In the genomic region with DNA sequence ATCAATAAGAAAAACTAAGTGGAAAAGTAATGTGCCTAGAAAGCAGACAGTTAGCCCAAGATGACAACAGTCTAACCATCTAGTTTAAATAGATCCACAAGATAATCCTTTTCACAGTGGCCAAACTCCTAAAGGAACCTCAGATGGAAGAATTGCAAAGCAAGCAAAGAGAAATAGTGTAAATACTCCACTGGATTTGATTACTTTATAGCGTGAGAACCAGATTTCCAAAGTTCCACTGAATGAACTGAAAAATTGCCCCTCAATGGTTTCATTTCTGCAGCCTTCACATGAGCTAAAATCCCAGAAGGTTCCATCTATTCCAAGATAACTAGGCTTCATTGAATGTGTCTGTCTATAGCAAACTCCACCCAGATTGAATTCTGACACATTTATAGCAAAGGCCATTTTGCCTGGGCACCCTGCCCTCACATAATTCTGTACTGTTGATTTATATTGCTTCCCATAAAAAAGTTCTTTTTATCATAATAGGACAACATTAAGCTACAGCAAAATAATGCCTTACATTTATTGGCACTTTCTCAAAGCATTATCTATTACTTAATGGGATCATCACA, we compare ENCODE assay signal across 23 cellular contexts.
A peak's percentile ranks its signal among the peaks of the same experiment; 100 is the strongest.
DNase-seq lines count a peak whose midpoint lies in the region; ATAC-seq and TF ChIP-seq lines count a peak whose summit lies in the region.
"Had no signal": no experiment of that assay in that cellular context is flagged by ENCODE, and none has a peak within 500 bp of the region (broad histone marks: within the 10 kb centered on the region; RNA-seq: fewer than 3 reads in every experiment).

No MANE protein-coding gene starts in this region.

- peaks cover 1% of the 10 kb centered on the region; the same call in 1 of the 2 replicates for H3K9me1 ChIP-seq in IMR-90 (ENCODE audit: insufficient read depth, low read length)

- no peak for TF ChIP-seq RAD21 in IMR-90 (IDR thresholded peaks at IDR 0.05; ENCODE audit: low read length)

- H3K23ac ChIP-seq in IMR-90 (ENCODE audit: low read depth, low read length) (no peak overlapping the region), mesenchymal stem cell (ENCODE audit: low read length in 2 of 2) (no peak overlapping the region)

- H3K4ac ChIP-seq in IMR-90 (ENCODE audit: low read depth, low read length) (no peak overlapping the region), mesenchymal stem cell (ENCODE audit: low read depth in 1 of 2, low read length in 2 of 2) (no peak overlapping the region)

- H3K27ac ChIP-seq in IMR-90 (ENCODE audit: insufficient read depth, low read length) (no peak overlapping the region), colonic mucosa (no peak overlapping the region), mesenchymal stem cell (ENCODE audit: low read length, poor library complexity, severe bottlenecking) (no peak overlapping the region), transverse colon (peak overlapping the region in 3 of 4 donors; percentile 3 to 42 (median 27)), left ventricle myocardium inferior (replicated peaks) (no peak overlapping the region)
- H3K27ac ChIP-seq: GM23248 had no signal

- H2AK5ac ChIP-seq in IMR-90 (ENCODE audit: low read depth, low read length) (no peak overlapping the region), mesenchymal stem cell (ENCODE audit: low read length, severe bottlenecking) (no peak overlapping the region)

- no peak overlapping the region for H2BK12ac ChIP-seq in mesenchymal stem cell (ENCODE audit: low read length in 2 of 2)

- no peak overlapping the region for H2BK15ac ChIP-seq in IMR-90 (ENCODE audit: low read depth, low read length)
- no peak overlapping the region for H2BK15ac ChIP-seq in mesenchymal stem cell (ENCODE audit: low read depth, poor library complexity, severe bottlenecking)

- H3K27me3 ChIP-seq in IMR-90 (ENCODE audit: control insufficient read depth, insufficient read depth, low read length) (no peaks in the 10 kb centered on the region), colonic mucosa (no peaks in the 10 kb centered on the region), mesenchymal stem cell (ENCODE audit: control insufficient read depth in 1 of 2, insufficient read depth in 1 of 2, low read length in 2 of 2) (no peaks in the 10 kb centered on the region), transverse colon (no peaks in the 10 kb centered on the region), left ventricle myocardium inferior (ENCODE audit: low read depth) (no peaks in the 10 kb centered on the region)

- CTCF ChIA-PET in IMR-90 (lab: Yijun Ruan, JAX) = interaction anchor here (0.6 kb wide), 1 partner anchor 197 kb away, joined by 6 read pairs; no protein-coding TSS in a partner anchor

- no peak overlapping the region for H2AFZ ChIP-seq in IMR-90 (replicated peaks; ENCODE audit: low read length, poor library complexity)
- H2AFZ ChIP-seq in mesenchymal stem cell (ENCODE audit: low read depth, low read length) = no peak overlapping the region
- H2AFZ ChIP-seq: GM23248 had no signal

- DNase-seq in IMR-90 (peak; percentile 46), colonic mucosa (peak; percentile 69), mesenchymal stem cell (peak; percentile 41), transverse colon (peak; percentile 61), Kasumi-1 (lab: John Stamatoyannopoulos, UW) (no peak), AG08396 (ENCODE audit: low spot score) (no peak), left ventricle myocardium inferior (no peak)
- DNase-seq: CD8-positive, alpha-beta memory T cell; DMS 273 treated with DMSO at 0.1 percent for 48 hours; DMS79; GF-D8; GM23248; H7; NCI-H1092 treated with DMSO at 0.1 percent for 48 hours; NCI-H1436; NCI-H187; NCI-H2171 treated with DMSO at 0.1 percent for 48 hours; NCI-H345; NCI-H510A treated with DMSO at 0.1 percent for 48 hours; NK-92 treated with Interleukin-12 subunit alpha and Interleukin-12 subunit beta, amount 100 ng/mL, for 24 hours; PC-3; SK-N-SH; SW 1271 had no signal

- BruUV-seq in IMR-90 (replicated peaks; lab: Mats Ljungman, UMichigan) = no TSS peak

- H3K9me3 ChIP-seq in IMR-90 (ENCODE audit: control insufficient read depth, insufficient read depth, low read length) = no peaks in the 10 kb centered on the region
- H3K9me3 ChIP-seq in colonic mucosa = no peaks in the 10 kb centered on the region
- no peaks in the 10 kb centered on the region for H3K9me3 ChIP-seq in mesenchymal stem cell (ENCODE audit: control insufficient read depth, low read length)
- no peaks in the 10 kb centered on the region for H3K9me3 ChIP-seq in transverse colon
- H3K9me3 ChIP-seq in left ventricle myocardium inferior (replicated peaks) = no peaks in the 10 kb centered on the region
- H3K9me3 ChIP-seq: SK-N-SH had no signal

- WGBS in IMR-90 (ENCODE audit: extremely low coverage in 2 of 2, insufficient read length in 1 of 2), 2 experiments = 43% methylated on average over 1 of the region's 1 CpG; no CpG with 5 or more reads in 1 of the 2 experiments
- WGBS in mesenchymal stem cell = 95% methylated on average over 1 of the region's 1 CpG
- WGBS in transverse colon (ENCODE audit: low coverage in 1 of 2), 2 donors = 30 to 45% methylated on average over 1 of the region's 1 CpG

- no peak for TF ChIP-seq POLR2A in IMR-90 (IDR thresholded peaks at IDR 0.05; ENCODE audit: low read depth, low read length)
- TF ChIP-seq POLR2A in transverse colon (IDR thresholded peaks at IDR 0.05) = no peak

- no peak overlapping the region for H2AK9ac ChIP-seq in IMR-90 (replicated peaks; ENCODE audit: low read depth, low read length, poor library complexity)

- POLR2A ChIA-PET in IMR-90 (lab: Charles Lee; ENCODE audit: unreplicated experiment) = interaction anchor here (0.6 kb wide), 1 partner anchor 944 kb away, joined by 3 read pairs; no protein-coding TSS in a partner anchor

- TF ChIP-seq EP300 in transverse colon (IDR thresholded peaks at IDR 0.05; ENCODE audit: low read depth) = no peak

- H3K4me2 ChIP-seq in IMR-90 (ENCODE audit: low read depth, low read length) (no peak overlapping the region), mesenchymal stem cell (ENCODE audit: low read length, poor library complexity, severe bottlenecking) (no peak overlapping the region)
- H3K4me2 ChIP-seq: SK-N-SH had no signal

- H3K79me1 ChIP-seq in IMR-90 (ENCODE audit: low read depth in 1 of 2, low read length in 2 of 2) (no peaks in the 10 kb centered on the region), mesenchymal stem cell (replicated peaks; ENCODE audit: low read length, poor library complexity, severe bottlenecking) (no peaks in the 10 kb centered on the region)

- H4K91ac ChIP-seq in IMR-90 (ENCODE audit: insufficient read depth, low read depth, low read length) = no peak overlapping the region
- no peak overlapping the region for H4K91ac ChIP-seq in mesenchymal stem cell (ENCODE audit: low read length)

- H4K8ac ChIP-seq in IMR-90 (ENCODE audit: low read depth in 2 of 2, low read length in 2 of 2) (no peak overlapping the region), mesenchymal stem cell (ENCODE audit: low read length) (no peak overlapping the region)

- intact Hi-C loops in IMR-90 (cut with micrococcal nuclease) = no loop called here
- intact Hi-C loops in colonic mucosa (cut with DNase I) = loop anchor here (5.0 kb wide), 1 partner anchor 139 kb away; no protein-coding TSS in a partner anchor
- intact Hi-C loops in transverse colon (cut with DNase I; ENCODE audit: low total_unique reads) = no loop called here
- intact Hi-C loops in left ventricle myocardium inferior (cut with micrococcal nuclease) = no loop called here

- H3K4me3 ChIP-seq in IMR-90 (ENCODE audit: insufficient read depth, low read depth, low read length) (no peak overlapping the region), colonic mucosa (no peak overlapping the region), mesenchymal stem cell (ENCODE audit: insufficient read depth in 1 of 2, low read depth in 1 of 2, low read length in 2 of 2) (no peak overlapping the region), transverse colon (no peak overlapping the region), left ventricle myocardium inferior (no peak overlapping the region)
- H3K4me3 ChIP-seq: GM23248 had no signal

- H3K36me3 ChIP-seq in IMR-90 (ENCODE audit: control insufficient read depth, insufficient read depth, low read length) (no peaks in the 10 kb centered on the region), colonic mucosa (no peaks in the 10 kb centered on the region), mesenchymal stem cell (ENCODE audit: control insufficient read depth in 1 of 2, insufficient read depth in 2 of 2, low read depth in 1 of 2, low read length in 2 of 2) (no peaks in the 10 kb centered on the region), transverse colon (no peaks in the 10 kb centered on the region), left ventricle myocardium inferior (no peaks in the 10 kb centered on the region)

- H2BK5ac ChIP-seq in IMR-90 (ENCODE audit: low read depth, low read length, poor library complexity, severe bottlenecking) (no peak overlapping the region), mesenchymal stem cell (ENCODE audit: low read depth, low read length, poor library complexity, severe bottlenecking) (no peak overlapping the region)

- no peak overlapping the region for H2BK120ac ChIP-seq in IMR-90 (ENCODE audit: low read depth, low read length)
- H2BK120ac ChIP-seq in mesenchymal stem cell (ENCODE audit: low read depth, low read length) = no peak overlapping the region

- no peaks in the 10 kb centered on the region for H4K20me1 ChIP-seq in IMR-90 (ENCODE audit: insufficient read depth, low read length)

- TF ChIP-seq CTCF in IMR-90 (conservative IDR thresholded peaks at IDR 0.05; ENCODE audit: low read depth, low read length) (no peak), colonic mucosa (IDR thresholded peaks at IDR 0.05) (no peak), transverse colon (IDR thresholded peaks at IDR 0.05) (no peak), left ventricle myocardium inferior (IDR thresholded peaks at IDR 0.05; ENCODE audit: borderline replicate concordance) (no peak)

- H3K4me1 ChIP-seq in IMR-90 (ENCODE audit: control insufficient read depth, insufficient read depth, low read length) (peaks cover 8% of the 10 kb centered on the region), colonic mucosa (no peaks in the 10 kb centered on the region), mesenchymal stem cell (ENCODE audit: control insufficient read depth, insufficient read depth, low read depth, low read length) (no peaks in the 10 kb centered on the region), transverse colon (peaks cover 9 to 55% (median 25%) of the 10 kb centered on the region in 4 donors), left ventricle myocardium inferior (peaks cover 20% of the 10 kb centered on the region)

- no peak overlapping the region; the same call in 1 of the 2 replicates for H2BK20ac ChIP-seq in IMR-90 (ENCODE audit: low read depth, low read length)

- in situ Hi-C loops in IMR-90 (cut with MboI; ENCODE audit: low sequenced_read_pairs) = no loop called here
- in situ Hi-C loops in transverse colon (cut with MboI; ENCODE audit: low pct_ligation_motif_present in 1 of 4, low pct_unique_long_range_greater_than_20kb in 1 of 4, low sequenced_read_pairs in 3 of 4) = no loop called here

- H3K9ac ChIP-seq in IMR-90 (ENCODE audit: low read depth, low read length) (no peak overlapping the region), colonic mucosa (ENCODE audit: low read depth in 2 of 2, low read length in 2 of 2) (no peak overlapping the region), mesenchymal stem cell (ENCODE audit: low read length) (no peak overlapping the region)
- H3K9ac ChIP-seq: GM23248, SK-N-SH had no signal

- no peak overlapping the region for H3K56ac ChIP-seq in IMR-90 (ENCODE audit: extremely low read depth, insufficient read depth, low read length)

- dilution Hi-C loops in IMR-90 (cut with HindIII; ENCODE audit: low sequenced_read_pairs, unreplicated experiment) = no loop called here

- H4K5ac ChIP-seq in IMR-90 (ENCODE audit: low read depth, low read length) = no peak overlapping the region

- 0 out of 2 replicates have a peak, but pooled peaks have one; percentile 42 for ATAC-seq in IMR-90 (ENCODE audit: low read depth)
- ATAC-seq: PC-3 had no signal

- no peak overlapping the region for H3K14ac ChIP-seq in IMR-90 (replicated peaks; ENCODE audit: low read depth, low read length)
- H3K14ac ChIP-seq in mesenchymal stem cell (ENCODE audit: low read length in 2 of 2) = no peak overlapping the region

- H3K18ac ChIP-seq in IMR-90 (ENCODE audit: low read depth, low read length) (no peak overlapping the region), mesenchymal stem cell (ENCODE audit: low read depth in 1 of 2, low read length in 2 of 2) (no peak overlapping the region)

Comparison
In these comparisons a context has a peak if more than half of its experiments do, and no peak if none do; other contexts are left out.
1. DNase-seq: peak in IMR-90 (single experiment), colonic mucosa (single experiment), mesenchymal stem cell (single experiment) and transverse colon (single experiment); none in Kasumi-1 (0 of 2), AG08396 (single experiment) and left ventricle myocardium inferior (single experiment).
2. H3K27ac ChIP-seq: peak in transverse colon (3 of 4); none in IMR-90 (single experiment), colonic mucosa (single experiment), mesenchymal stem cell (single experiment) and left ventricle myocardium inferior (single experiment).